Comparison of ENCODE assay signal across 8 cellular contexts in the genomic region with DNA sequence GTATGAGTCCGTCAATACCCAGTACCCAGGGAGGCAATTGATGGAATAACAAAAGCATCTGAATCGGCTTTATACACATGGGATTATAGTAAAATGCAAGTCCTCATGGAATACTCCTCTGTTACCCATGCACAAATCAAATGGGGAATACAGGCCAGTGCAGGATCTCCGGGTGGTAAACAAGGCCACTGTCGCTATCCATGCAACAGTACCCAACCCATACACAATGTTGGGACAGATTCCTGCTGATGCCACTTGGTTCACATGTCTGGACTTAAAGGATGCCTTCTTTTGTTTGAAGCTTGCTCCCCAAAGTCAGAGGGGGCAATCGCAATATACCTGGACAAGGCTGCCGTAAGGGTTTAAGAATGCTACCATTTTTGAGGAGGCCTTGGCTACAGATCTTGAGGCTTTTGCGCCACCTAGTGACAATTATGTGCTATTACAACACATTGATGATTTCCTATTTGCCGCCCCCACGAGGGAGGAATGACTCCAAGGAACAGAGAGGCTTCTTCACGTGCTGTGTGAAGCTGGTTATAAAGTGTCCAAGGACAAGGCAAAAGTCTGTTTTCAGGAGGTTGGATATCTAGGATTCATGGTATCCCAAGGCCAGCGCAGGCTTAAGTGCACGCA. TPM values are rescaled to one million over a fixed set of nuclear protein-coding genes. Genes with fewer than 3 reads are reported as not detected.
"Had no signal": no experiment of that assay in that cellular context is flagged by ENCODE, and none has a peak within 500 bp of the region (broad histone marks: within the 10 kb centered on the region; RNA-seq: fewer than 3 reads in every experiment).

No MANE protein-coding gene starts in this region.

RNA-seq across cellular contexts. Expression of a gene that starts 8.2 kb away (rescaled TPM):
- total RNA-seq: activated CD4-positive, alpha-beta memory T cell treated with anti-CD3 and anti-CD28 coated beads, Interleukin-2, amount 10 ng/mL, durations not matched to agents 7 days and 5 days; activated naive CD8-positive, alpha-beta T cell treated with anti-CD3 and anti-CD28 coated beads for 36 hours; esophagus squamous epithelium; fibroblast of villous mesenchyme; progenitor cell of endocrine pancreas; right atrium auricular region; transverse colon had no signal
- polyA plus RNA-seq: small intestine had no signal

RNA-seq across cellular contexts. Expression of a gene that starts 34.5 kb away (rescaled TPM):
- total RNA-seq: activated CD4-positive, alpha-beta memory T cell treated with anti-CD3 and anti-CD28 coated beads, Interleukin-2, amount 10 ng/mL, durations not matched to agents 7 days and 5 days; activated naive CD8-positive, alpha-beta T cell treated with anti-CD3 and anti-CD28 coated beads for 36 hours; esophagus squamous epithelium; fibroblast of villous mesenchyme; right atrium auricular region had no signal
